Comparison of ENCODE assay signal across 2 cellular contexts in the genomic region with DNA sequence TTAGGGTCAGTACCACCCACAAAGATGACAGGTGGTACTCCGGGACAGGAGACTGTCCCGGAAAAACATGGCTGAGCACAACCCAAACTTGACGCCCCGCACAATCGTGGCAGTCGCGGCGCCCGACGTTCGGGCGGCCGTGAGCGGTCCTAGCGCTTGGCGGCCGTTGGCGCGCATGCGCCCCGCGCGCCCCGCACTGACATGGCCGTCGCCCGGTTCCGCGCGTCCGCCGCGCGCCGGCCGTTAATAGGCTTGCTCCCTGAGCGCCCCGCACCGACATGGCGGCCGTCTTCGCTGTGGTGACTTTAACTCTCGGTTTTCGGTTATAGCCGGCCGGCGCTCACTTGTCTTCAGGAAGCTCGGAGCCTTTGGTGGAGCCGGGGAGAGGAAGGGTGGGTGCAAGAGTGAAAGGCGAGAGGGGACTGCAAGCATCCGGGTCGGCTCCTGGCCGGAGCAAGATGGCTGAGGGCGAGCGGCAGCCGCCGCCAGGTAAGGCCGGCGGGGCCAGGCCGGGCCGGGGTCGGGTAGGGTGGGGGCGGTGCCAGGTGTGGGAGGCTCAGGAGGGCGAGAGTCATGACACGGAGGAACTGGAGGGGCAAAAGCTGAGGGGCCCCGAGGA.
A peak's percentile ranks its signal among the peaks of the same experiment; 100 is the strongest.
TF ChIP-seq lines count a peak whose summit lies in the region.

A gene (plus strand): TSS at position 273 of the 619 bp plus-strand sequence. CDS start 186 bp downstream, at position 459.

TF ChIP-seq in IMR-90, 13 proteins besides CTCF, POLR2A, EP300 and RAD21:
- TF ChIP-seq, protein P1, sequence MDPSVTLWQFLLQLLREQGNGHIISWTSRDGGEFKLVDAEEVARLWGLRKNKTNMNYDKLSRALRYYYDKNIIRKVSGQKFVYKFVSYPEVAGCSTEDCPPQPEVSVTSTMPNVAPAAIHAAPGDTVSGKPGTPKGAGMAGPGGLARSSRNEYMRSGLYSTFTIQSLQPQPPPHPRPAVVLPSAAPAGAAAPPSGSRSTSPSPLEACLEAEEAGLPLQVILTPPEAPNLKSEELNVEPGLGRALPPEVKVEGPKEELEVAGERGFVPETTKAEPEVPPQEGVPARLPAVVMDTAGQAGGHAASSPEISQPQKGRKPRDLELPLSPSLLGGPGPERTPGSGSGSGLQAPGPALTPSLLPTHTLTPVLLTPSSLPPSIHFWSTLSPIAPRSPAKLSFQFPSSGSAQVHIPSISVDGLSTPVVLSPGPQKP (IDR thresholded peaks at IDR 0.05; ENCODE audit: borderline replicate concordance, low read depth, low read length) = no peak
- TF ChIP-seq CEBPB (IDR thresholded peaks at IDR 0.05; ENCODE audit: low read depth, low read length) (no peak), CHD1 (IDR thresholded peaks at IDR 0.05; ENCODE audit: low read depth, low read length) (no peak), BHLHE40 (IDR thresholded peaks at IDR 0.05; ENCODE audit: low read depth, low read length) (no peak), MAZ (IDR thresholded peaks at IDR 0.05; ENCODE audit: borderline replicate concordance, low read depth, low read length) (0 out of 2 replicates have a peak, but pooled peaks have one; percentile 0), FOS (IDR thresholded peaks at IDR 0.05; ENCODE audit: low read depth, low read length) (no peak), RCOR1 (IDR thresholded peaks at IDR 0.05; ENCODE audit: insufficient replicate concordance, low read length) (no peak), MXI1 (IDR thresholded peaks at IDR 0.05; ENCODE audit: borderline replicate concordance, low read depth, low read length) (0 out of 2 replicates have a peak, but pooled peaks have one; percentile 7), SMC3 (IDR thresholded peaks at IDR 0.05; ENCODE audit: low read depth, low read length) (no peak)
- TF ChIP-seq, protein P2, sequence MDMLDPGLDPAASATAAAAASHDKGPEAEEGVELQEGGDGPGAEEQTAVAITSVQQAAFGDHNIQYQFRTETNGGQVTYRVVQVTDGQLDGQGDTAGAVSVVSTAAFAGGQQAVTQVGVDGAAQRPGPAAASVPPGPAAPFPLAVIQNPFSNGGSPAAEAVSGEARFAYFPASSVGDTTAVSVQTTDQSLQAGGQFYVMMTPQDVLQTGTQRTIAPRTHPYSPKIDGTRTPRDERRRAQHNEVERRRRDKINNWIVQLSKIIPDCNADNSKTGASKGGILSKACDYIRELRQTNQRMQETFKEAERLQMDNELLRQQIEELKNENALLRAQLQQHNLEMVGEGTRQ (IDR thresholded peaks at IDR 0.05; ENCODE audit: low read depth, low read length) = peak; percentile 13; the same call in 1 of the 2 replicates

TF ChIP-seq in PFSK-1, 5 proteins besides CTCF, POLR2A, EP300 and RAD21 (continued from another document):
- TF ChIP-seq, protein P3, sequence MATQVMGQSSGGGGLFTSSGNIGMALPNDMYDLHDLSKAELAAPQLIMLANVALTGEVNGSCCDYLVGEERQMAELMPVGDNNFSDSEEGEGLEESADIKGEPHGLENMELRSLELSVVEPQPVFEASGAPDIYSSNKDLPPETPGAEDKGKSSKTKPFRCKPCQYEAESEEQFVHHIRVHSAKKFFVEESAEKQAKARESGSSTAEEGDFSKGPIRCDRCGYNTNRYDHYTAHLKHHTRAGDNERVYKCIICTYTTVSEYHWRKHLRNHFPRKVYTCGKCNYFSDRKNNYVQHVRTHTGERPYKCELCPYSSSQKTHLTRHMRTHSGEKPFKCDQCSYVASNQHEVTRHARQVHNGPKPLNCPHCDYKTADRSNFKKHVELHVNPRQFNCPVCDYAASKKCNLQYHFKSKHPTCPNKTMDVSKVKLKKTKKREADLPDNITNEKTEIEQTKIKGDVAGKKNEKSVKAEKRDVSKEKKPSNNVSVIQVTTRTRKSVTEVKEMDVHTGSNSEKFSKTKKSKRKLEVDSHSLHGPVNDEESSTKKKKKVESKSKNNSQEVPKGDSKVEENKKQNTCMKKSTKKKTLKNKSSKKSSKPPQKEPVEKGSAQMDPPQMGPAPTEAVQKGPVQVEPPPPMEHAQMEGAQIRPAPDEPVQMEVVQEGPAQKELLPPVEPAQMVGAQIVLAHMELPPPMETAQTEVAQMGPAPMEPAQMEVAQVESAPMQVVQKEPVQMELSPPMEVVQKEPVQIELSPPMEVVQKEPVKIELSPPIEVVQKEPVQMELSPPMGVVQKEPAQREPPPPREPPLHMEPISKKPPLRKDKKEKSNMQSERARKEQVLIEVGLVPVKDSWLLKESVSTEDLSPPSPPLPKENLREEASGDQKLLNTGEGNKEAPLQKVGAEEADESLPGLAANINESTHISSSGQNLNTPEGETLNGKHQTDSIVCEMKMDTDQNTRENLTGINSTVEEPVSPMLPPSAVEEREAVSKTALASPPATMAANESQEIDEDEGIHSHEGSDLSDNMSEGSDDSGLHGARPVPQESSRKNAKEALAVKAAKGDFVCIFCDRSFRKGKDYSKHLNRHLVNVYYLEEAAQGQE (IDR thresholded peaks at IDR 0.05; ENCODE audit: insufficient read depth in 1 of 2, low read depth in 2 of 2, low read length in 2 of 2) = peak in 1 of 2 experiments; percentile 50; a peak in 2 of 4 replicates
- 0 out of 2 replicates have a peak, but pooled peaks have one; percentile 14 for TF ChIP-seq SIN3A (IDR thresholded peaks at IDR 0.05; ENCODE audit: borderline replicate concordance, insufficient read depth, low read length)
- TF ChIP-seq TAF1 (IDR thresholded peaks at IDR 0.05; ENCODE audit: borderline replicate concordance, insufficient read depth, low read length) = no peak; the same call in none of the 2 replicates
TF ChIP-seq in PFSK-1: peak in this region for 2.
